ENCODE assay signal across 21 cellular contexts in genomic region chr5:125302577-125302976, GRCh38.
"Had no signal": no experiment of that assay in that cellular context is flagged by ENCODE, and none has a peak within 500 bp of the region (broad histone marks: within the 10 kb centered on the region; RNA-seq: fewer than 3 reads in every experiment).

No MANE protein-coding gene starts in this region.

- H3K36me3 Mint-ChIP-seq: activated naive CD4-positive, alpha-beta T cell treated with anti-CD3 and anti-CD28 coated beads, Interleukin-2, amount 10 ng/mL, durations not matched to agents 7 days and 5 days; T-cell had no signal

- H3K36me3 ChIP-seq: colonic mucosa, heart right ventricle, left ventricle myocardium inferior, neutrophil, thyroid gland had no signal

- H3K9me3 ChIP-seq: colonic mucosa, mucosa of descending colon, neutrophil, thyroid gland had no signal

- H3K27me3 Mint-ChIP-seq: activated CD4-positive, alpha-beta T cell treated with anti-CD3 and anti-CD28 coated beads, Interleukin-2, amount 10 ng/mL, durations not matched to agents 7 days and 5 days; activated naive CD4-positive, alpha-beta T cell treated with anti-CD3 and anti-CD28 coated beads, Interleukin-2, amount 10 ng/mL, durations not matched to agents 7 days and 5 days; activated naive CD8-positive, alpha-beta T cell treated with anti-CD3 and anti-CD28 coated beads, Interleukin-2, amount 50 U/mL, for 24 hours; brain; central memory CD8-positive, alpha-beta T cell; naive B cell; T-cell had no signal

- H3K4me3 Mint-ChIP-seq: activated CD4-positive, alpha-beta T cell treated with anti-CD3 and anti-CD28 coated beads, Interleukin-2, amount 10 ng/mL, durations not matched to agents 7 days and 5 days; activated CD8-positive, alpha-beta T cell treated with anti-CD3 and anti-CD28 coated beads, Interleukin-2, amount 10 ng/mL, durations not matched to agents 7 days and 5 days; activated naive CD4-positive, alpha-beta T cell treated with anti-CD3 and anti-CD28 coated beads, Interleukin-2, amount 10 ng/mL, durations not matched to agents 7 days and 5 days; activated naive CD8-positive, alpha-beta T cell treated with anti-CD3 and anti-CD28 coated beads, Interleukin-2, amount 50 U/mL, for 24 hours; activated T-cell treated with anti-CD3 and anti-CD28 coated beads, Interleukin-2, amount 50 U/mL, for 4 hours; central memory CD8-positive, alpha-beta T cell; naive B cell; T-cell had no signal

- DNase-seq: activated CD4-positive, alpha-beta T cell treated with anti-CD3 and anti-CD28 coated beads, Interleukin-2, amount 10 ng/mL, durations not matched to agents 7 days and 5 days; activated CD8-positive, alpha-beta T cell treated with anti-CD3 and anti-CD28 coated beads, Interleukin-2, amount 10 ng/mL, durations not matched to agents 7 days and 5 days; activated effector memory CD4-positive, alpha-beta T cell treated with Interleukin-2 at 50 U/mL for 16 hours; activated naive CD4-positive, alpha-beta T cell treated with anti-CD3 and anti-CD28 coated beads, Interleukin-2, amount 10 ng/mL, durations not matched to agents 7 days and 5 days; activated naive CD8-positive, alpha-beta T cell treated with anti-CD3 and anti-CD28 coated beads, Interleukin-2, amount 50 U/mL, for 24 hours; activated T-cell treated with anti-CD3 and anti-CD28 coated beads, Interleukin-2, amount 50 U/mL, for 4 hours; anterior cingulate cortex; colonic mucosa; heart right ventricle; left ventricle myocardium inferior; mucosa of descending colon; naive B cell; posterior cingulate gyrus; stimulated activated CD8-positive, alpha-beta memory T cell treated with anti-CD3 and anti-CD28 coated beads, Interleukin-4, amount 100 ng/mL, for 48 hours; stimulated activated naive CD4-positive, alpha-beta T cell treated with Interleukin-2 at 50 U/mL for 16 hours; T-cell; T-helper 9 cell; thyroid gland had no signal

- ATAC-seq: activated CD8-positive, alpha-beta T cell treated with anti-CD3 and anti-CD28 coated beads, Interleukin-2, amount 10 ng/mL, durations not matched to agents 7 days and 5 days; activated naive CD8-positive, alpha-beta T cell treated with anti-CD3 and anti-CD28 coated beads, Interleukin-2, amount 50 U/mL, for 24 hours; activated T-cell treated with anti-CD3 and anti-CD28 coated beads, Interleukin-2, amount 50 U/mL, for 4 hours; heart right ventricle; mucosa of descending colon; T-cell had no signal

- H3K9me3 Mint-ChIP-seq: activated naive CD8-positive, alpha-beta T cell treated with anti-CD3 and anti-CD28 coated beads, Interleukin-2, amount 50 U/mL, for 24 hours had no signal

- H3K27ac ChIP-seq: colonic mucosa, heart right ventricle, left ventricle myocardium inferior, neutrophil, thyroid gland had no signal

- H3K27me3 ChIP-seq: colonic mucosa, heart right ventricle, neutrophil, thyroid gland had no signal

- H3K4me1 ChIP-seq: colonic mucosa, thyroid gland had no signal

- H3K4me1 Mint-ChIP-seq: activated CD4-positive, alpha-beta T cell treated with anti-CD3 and anti-CD28 coated beads, Interleukin-2, amount 10 ng/mL, durations not matched to agents 7 days and 5 days; activated naive CD4-positive, alpha-beta T cell treated with anti-CD3 and anti-CD28 coated beads, Interleukin-2, amount 10 ng/mL, durations not matched to agents 7 days and 5 days; activated naive CD8-positive, alpha-beta T cell treated with anti-CD3 and anti-CD28 coated beads, Interleukin-2, amount 50 U/mL, for 24 hours; central memory CD8-positive, alpha-beta T cell; T-cell had no signal

- H3K27ac Mint-ChIP-seq: activated CD4-positive, alpha-beta T cell treated with anti-CD3 and anti-CD28 coated beads, Interleukin-2, amount 10 ng/mL, durations not matched to agents 7 days and 5 days; activated CD8-positive, alpha-beta T cell treated with anti-CD3 and anti-CD28 coated beads, Interleukin-2, amount 10 ng/mL, durations not matched to agents 7 days and 5 days; activated naive CD4-positive, alpha-beta T cell treated with anti-CD3 and anti-CD28 coated beads, Interleukin-2, amount 10 ng/mL, durations not matched to agents 7 days and 5 days; activated naive CD8-positive, alpha-beta T cell treated with anti-CD3 and anti-CD28 coated beads, Interleukin-2, amount 50 U/mL, for 24 hours; naive B cell; T-cell had no signal

- H3K4me3 ChIP-seq: colonic mucosa, heart right ventricle, left ventricle myocardium inferior, mucosa of descending colon, thyroid gland had no signal
